In genomic region chr20:7452890-7453289, GRCh38 we compare ENCODE assay signal across 33 cellular contexts.
"Had no signal": no experiment of that assay in that cellular context is flagged by ENCODE, and none has a peak within 500 bp of the region (broad histone marks: within the 10 kb centered on the region; RNA-seq: fewer than 3 reads in every experiment).

No MANE protein-coding gene starts in this region.

- H3K4me1 ChIP-seq: adrenal gland, gastroesophageal sphincter had no signal

- H3K4me3 Mint-ChIP-seq: activated CD8-positive, alpha-beta T cell treated with anti-CD3 and anti-CD28 coated beads for 36 hours; activated naive CD4-positive, alpha-beta T cell treated with anti-CD3 and anti-CD28 coated beads, Interleukin-2, amount 50 U/mL, for 24 hours; activated naive CD8-positive, alpha-beta T cell treated with anti-CD3 and anti-CD28 coated beads for 36 hours; activated naive CD8-positive, alpha-beta T cell treated with anti-CD3 and anti-CD28 coated beads, Interleukin-2, amount 50 U/mL, for 24 hours; activated T-cell treated with anti-CD3 and anti-CD28 coated beads, Interleukin-2, amount 50 U/mL, for 4 hours; activated T-helper 17 cell treated with anti-CD3 and anti-CD28 coated beads, Interleukin-2, amount 50 U/mL, for 72 hours; brain; effector memory CD8-positive, alpha-beta T cell; WTC11 had no signal

- H3K9me3 Mint-ChIP-seq: activated CD8-positive, alpha-beta T cell treated with anti-CD3 and anti-CD28 coated beads for 36 hours; activated naive CD8-positive, alpha-beta T cell treated with anti-CD3 and anti-CD28 coated beads for 36 hours had no signal

- H3K9me3 ChIP-seq: adrenal gland, esophagus squamous epithelium, gastroesophageal sphincter had no signal

- H3K4me3 ChIP-seq: adrenal gland, esophagus squamous epithelium, gastroesophageal sphincter had no signal

- H3K36me3 Mint-ChIP-seq: activated naive CD4-positive, alpha-beta T cell treated with anti-CD3 and anti-CD28 coated beads, Interleukin-2, amount 50 U/mL, for 24 hours; activated naive CD8-positive, alpha-beta T cell treated with anti-CD3 and anti-CD28 coated beads for 36 hours; brain; WTC11 had no signal

- ATAC-seq: activated CD8-positive, alpha-beta T cell treated with anti-CD3 and anti-CD28 coated beads for 36 hours; activated naive CD8-positive, alpha-beta T cell treated with anti-CD3 and anti-CD28 coated beads, Interleukin-2, amount 50 U/mL, for 24 hours; activated T-cell treated with anti-CD3 and anti-CD28 coated beads, Interleukin-2, amount 50 U/mL, for 4 hours; activated T-helper 17 cell treated with anti-CD3 and anti-CD28 coated beads, Interleukin-2, amount 50 U/mL, for 72 hours; effector memory CD8-positive, alpha-beta T cell; gastroesophageal sphincter; WTC11 had no signal

- H3K4me1 Mint-ChIP-seq: activated naive CD4-positive, alpha-beta T cell treated with anti-CD3 and anti-CD28 coated beads, Interleukin-2, amount 50 U/mL, for 24 hours; activated naive CD8-positive, alpha-beta T cell treated with anti-CD3 and anti-CD28 coated beads for 36 hours; activated naive CD8-positive, alpha-beta T cell treated with anti-CD3 and anti-CD28 coated beads, Interleukin-2, amount 50 U/mL, for 24 hours; activated T-helper 17 cell treated with anti-CD3 and anti-CD28 coated beads, Interleukin-2, amount 50 U/mL, for 72 hours; brain; WTC11 had no signal

- H3K36me3 ChIP-seq: adrenal gland, esophagus squamous epithelium, gastroesophageal sphincter had no signal

- H3K27me3 ChIP-seq: adrenal gland, esophagus squamous epithelium, gastroesophageal sphincter had no signal

- H3K27me3 Mint-ChIP-seq: activated CD8-positive, alpha-beta T cell treated with anti-CD3 and anti-CD28 coated beads for 36 hours; activated naive CD4-positive, alpha-beta T cell treated with anti-CD3 and anti-CD28 coated beads, Interleukin-2, amount 50 U/mL, for 24 hours; activated naive CD8-positive, alpha-beta T cell treated with anti-CD3 and anti-CD28 coated beads for 36 hours; activated naive CD8-positive, alpha-beta T cell treated with anti-CD3 and anti-CD28 coated beads, Interleukin-2, amount 50 U/mL, for 24 hours; activated T-helper 17 cell treated with anti-CD3 and anti-CD28 coated beads, Interleukin-2, amount 50 U/mL, for 72 hours; effector memory CD8-positive, alpha-beta T cell had no signal

- DNase-seq: activated CD4-positive, alpha-beta T cell treated with anti-CD3 and anti-CD28 coated beads for 1 hour; activated CD4-positive, alpha-beta T cell treated with anti-CD3 and anti-CD28 coated beads for 4 hours; activated CD4-positive, alpha-beta T cell treated with anti-CD3 and anti-CD28 coated beads, Interleukin-2, amount 50 U/mL, for 1 hour; activated CD4-positive, alpha-beta T cell treated with anti-CD3 and anti-CD28 coated beads, Interleukin-2, amount 50 U/mL, for 48 hours; activated CD8-positive, alpha-beta memory T cell treated with anti-CD3 and anti-CD28 coated beads for 24 hours; activated CD8-positive, alpha-beta T cell treated with anti-CD3 and anti-CD28 coated beads for 36 hours; activated effector memory CD4-positive, alpha-beta T cell treated with Interleukin-2 at 50 U/mL for 16 hours; activated gamma-delta T cell treated with Interleukin-2 at 50 U/mL for 16 hours; activated naive CD4-positive, alpha-beta T cell treated with Interleukin-2 at 50 U/mL for 16 hours; activated naive CD8-positive, alpha-beta T cell treated with anti-CD3 and anti-CD28 coated beads for 36 hours; activated naive CD8-positive, alpha-beta T cell treated with anti-CD3 and anti-CD28 coated beads, Interleukin-2, amount 50 U/mL, for 24 hours; activated T-cell treated with anti-CD3 and anti-CD28 coated beads, Interleukin-2, amount 50 U/mL, for 4 hours; adrenal gland; amygdala; aorta; caudate nucleus; cortex of kidney; dermis blood vessel endothelial cell; effector CD4-positive, alpha-beta T cell; effector memory CD8-positive, alpha-beta T cell; esophagus squamous epithelium; foreskin melanocyte; hippocampal formation; T-helper 2 cell had no signal

- H3K27ac ChIP-seq: adrenal gland, epithelial cell of prostate, esophagus squamous epithelium, gastroesophageal sphincter, VCaP had no signal

- H3K27ac Mint-ChIP-seq: activated CD8-positive, alpha-beta T cell treated with anti-CD3 and anti-CD28 coated beads for 36 hours; activated naive CD4-positive, alpha-beta T cell treated with anti-CD3 and anti-CD28 coated beads, Interleukin-2, amount 50 U/mL, for 24 hours; activated naive CD8-positive, alpha-beta T cell treated with anti-CD3 and anti-CD28 coated beads for 36 hours; activated naive CD8-positive, alpha-beta T cell treated with anti-CD3 and anti-CD28 coated beads, Interleukin-2, amount 50 U/mL, for 24 hours; activated T-helper 17 cell treated with anti-CD3 and anti-CD28 coated beads, Interleukin-2, amount 50 U/mL, for 72 hours; brain; effector memory CD8-positive, alpha-beta T cell; WTC11 had no signal

- FAIRE-seq: endothelial cell of umbilical vein, TTC549 had no signal
